9 cellular contexts compared by ENCODE assay signal in the genomic region with DNA sequence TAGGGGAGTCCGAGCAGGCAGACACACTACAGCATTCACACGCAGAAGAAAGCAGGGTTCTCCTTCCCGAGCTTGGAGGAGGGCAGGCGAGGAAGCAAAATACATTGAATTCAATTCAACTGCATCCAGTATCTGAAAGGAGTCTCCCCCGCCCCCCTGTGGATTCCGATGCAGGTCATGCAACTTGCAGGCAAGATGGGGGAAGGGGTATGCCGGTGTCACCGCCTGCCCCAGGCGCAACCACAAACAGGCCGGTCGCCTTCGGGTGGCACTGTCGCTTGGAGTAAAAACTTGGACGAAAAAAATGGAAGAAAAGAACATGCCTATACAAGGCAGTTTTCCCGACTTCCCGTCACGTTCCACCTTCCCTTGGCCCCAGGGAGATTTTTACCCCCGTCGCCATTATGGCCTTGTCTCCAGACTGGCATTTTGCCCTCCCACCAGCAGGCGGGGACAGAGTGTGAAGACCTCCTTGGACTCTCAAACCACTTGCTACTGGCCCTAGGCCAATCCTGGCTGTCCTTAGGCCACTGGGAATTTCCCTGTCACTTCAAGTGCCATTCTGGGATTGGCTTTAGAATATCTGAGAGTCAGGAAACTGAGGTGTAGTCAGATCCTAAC. TPM values are rescaled to one million over a fixed set of nuclear protein-coding genes. Genes with fewer than 3 reads are reported as not detected.
DNase-seq lines count a peak whose midpoint lies in the region; ATAC-seq and TF ChIP-seq lines count a peak whose summit lies in the region.
"Had no signal": no experiment of that assay in that cellular context is flagged by ENCODE, and none has a peak within 500 bp of the region (broad histone marks: within the 10 kb centered on the region; RNA-seq: fewer than 3 reads in every experiment).

No MANE protein-coding gene starts in this region.

- no peak for ATAC-seq in GM19467 (IDR thresholded peaks at IDR 0.05; ENCODE audit: unreplicated experiment)
- no peak for ATAC-seq in HG02759 (IDR thresholded peaks at IDR 0.05; ENCODE audit: unreplicated experiment)
- ATAC-seq in GM19455 (IDR thresholded peaks at IDR 0.05; ENCODE audit: unreplicated experiment), result no peak

- peaks cover 4% of the 10 kb centered on the region for H3K27me3 ChIP-seq in GM06990 (replicated peaks; ENCODE audit: control insufficient read depth, insufficient read depth, low read length)
- peaks cover 0 to 8% (median 0%) of the 10 kb centered on the region in 45 donors for H3K27me3 ChIP-seq in dorsolateral prefrontal cortex

- H3K27ac ChIP-seq in dorsolateral prefrontal cortex, result peak overlapping the region in 58 of 59 donors; percentile 17 to 97 (median 90)

- no peak overlapping the region for H3K4me3 ChIP-seq in GM06990 (replicated peaks; ENCODE audit: low read depth, low read length)
- H3K4me3 ChIP-seq in dorsolateral prefrontal cortex, result peak overlapping the region; percentile 52 to 88 (median 74)

- H3K36me3 ChIP-seq in GM06990 (ENCODE audit: control insufficient read depth, insufficient read depth, low read length), result no peaks in the 10 kb centered on the region

- DNase-seq in GM06990 (ENCODE audit: extremely low read depth, insufficient read length) (no peak), NCI-H1105 (lab: John Stamatoyannopoulos, UW) (peak; percentile 9), dorsolateral prefrontal cortex (peak in 8 of 10 donors; percentile 39 to 79 (median 68)), nucleus accumbens (lab: John Stamatoyannopoulos, UW) (peak in 51 of 56 donors; percentile 20 to 88 (median 66)), GM19240 (ENCODE audit: insufficient read length, low spot score) (no peak)
- DNase-seq: foreskin melanocyte had no signal

- peak; percentile 40 for TF ChIP-seq CTCF in GM06990 (IDR thresholded peaks at IDR 0.05; ENCODE audit: insufficient read depth, low read length, poor library complexity, severe bottlenecking)
- peak in 42 of 56 donors; percentile 10 to 55 (median 37) for TF ChIP-seq CTCF in dorsolateral prefrontal cortex (IDR thresholded peaks at IDR 0.05 in 54 of 56, conservative IDR thresholded peaks at IDR 0.05 in 2 of 56; ENCODE audit: low read depth in 1 of 56, partially characterized antibody in 56 of 56)

- intact Hi-C loops in dorsolateral prefrontal cortex (cut with DNase I), result loop anchor here (5.0 kb wide), 2 partner anchors 144 to 194 kb away; no protein-coding TSS in a partner anchor

RNA-seq across cellular contexts. Expression of a gene that starts 1.6 kb away (rescaled TPM):
- 100 to 1,000 TPM in 110 of 120 experiments, 10 to 100 TPM in 10; 64.9 to 227 (median 138) TPM for total RNA-seq in dorsolateral prefrontal cortex

Comparison
In these comparisons a context has a peak if more than half of its experiments do, and no peak if none do; other contexts are left out.
1. DNase-seq: peak in NCI-H1105 (single experiment), dorsolateral prefrontal cortex (8 of 10) and nucleus accumbens (51 of 56); none in GM06990 (single experiment) and GM19240 (single experiment).